27 cellular contexts compared by ENCODE assay signal in the genomic region with DNA sequence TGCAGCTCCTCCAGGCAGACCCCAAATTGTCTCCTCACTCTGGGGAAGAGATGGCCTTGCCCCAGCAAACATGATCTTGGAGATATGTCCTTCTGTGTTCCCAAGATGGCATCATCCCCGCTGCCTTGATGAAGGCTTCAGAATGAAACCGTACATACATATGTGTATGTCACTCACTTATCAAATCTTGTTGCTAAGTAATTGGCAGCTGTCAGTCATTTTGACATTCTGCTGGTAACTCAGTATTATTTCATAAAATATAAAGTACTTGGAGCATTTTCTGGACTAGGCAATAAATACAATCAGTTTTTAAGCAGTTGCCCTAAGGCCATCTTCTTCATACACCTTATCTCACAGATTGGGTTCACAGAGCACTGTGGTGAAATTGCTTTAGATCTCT.
"Had no signal": no experiment of that assay in that cellular context is flagged by ENCODE, and none has a peak within 500 bp of the region (broad histone marks: within the 10 kb centered on the region; RNA-seq: fewer than 3 reads in every experiment).

No MANE protein-coding gene starts in this region.

- H3K36me3 ChIP-seq: left lung, pancreas, prostate gland, thyroid gland, transverse colon, upper lobe of right lung had no signal

- H3K27ac ChIP-seq: left lung, lower lobe of right lung, pancreas, prostate gland, skin epidermis, stomach, testis, thyroid gland, transverse colon, upper lobe of right lung had no signal

- H3K9me3 Mint-ChIP-seq: immature natural killer cell, naive B cell, natural killer cell, neural crest cell had no signal

- DNase-seq: hypothalamus; immature natural killer cell; kidney; left colon; left lung; lower lobe of right lung; mammary epithelial cell; mesenchymal stem cell; naive B cell; natural killer cell; pancreas; retina; right cardiac atrium; stimulated activated CD4-positive, alpha-beta T cell treated with anti-CD3 and anti-CD28 coated beads, Interleukin-12 subunit alpha, Interleukin-12 subunit beta, amount 100 ng/mL, for 4 hours; stimulated activated CD4-positive, alpha-beta T cell treated with anti-CD3 and anti-CD28 coated beads, Interleukin-15, amount 100 ng/mL, for 24 hours; stimulated activated CD4-positive, alpha-beta T cell treated with anti-CD3 and anti-CD28 coated beads, Interleukin-2, amount 100 ng/mL, for 24 hours; stimulated activated CD4-positive, alpha-beta T cell treated with anti-CD3 and anti-CD28 coated beads, Interleukin-4, amount 100 ng/mL, for 1 hour; stimulated activated naive B cell treated with anti-CD40 and anti-IgM and Interleukin-4, amounts not matched to agents 10 μg/mL and 1 μg/mL and 100 μg/mL, for 72 hours; stimulated activated naive CD8-positive, alpha-beta T cell treated with anti-CD3 and anti-CD28 coated beads, Interleukin-15, Interleukin-2, amounts not matched to agents 100 U/mL and 50 U/mL, for 24 hours; stomach; testis; thyroid gland; transverse colon; upper lobe of right lung had no signal

- H3K27me3 ChIP-seq: pancreas, testis, thyroid gland, transverse colon, upper lobe of right lung had no signal

- H3K9me3 ChIP-seq: left lung, lower lobe of right lung, pancreas, prostate gland, stomach, testis, thyroid gland, transverse colon, upper lobe of right lung had no signal

- H3K4me1 ChIP-seq: left lung, lower lobe of right lung, pancreas, prostate gland, stomach, thyroid gland, transverse colon, upper lobe of right lung had no signal

- H3K4me1 Mint-ChIP-seq: immature natural killer cell, naive B cell, natural killer cell had no signal

- H3K4me3 Mint-ChIP-seq: immature natural killer cell; naive B cell; natural killer cell; neural crest cell; stimulated activated naive B cell treated with anti-CD40 and anti-IgM and Interleukin-4, amounts not matched to agents 10 μg/mL and 1 μg/mL and 100 μg/mL, for 72 hours had no signal

- H3K4me3 ChIP-seq: left lung, lower lobe of right lung, pancreas, prostate gland, skin epidermis, stomach, testis, thyroid gland, transverse colon, upper lobe of right lung had no signal

- H3K27ac Mint-ChIP-seq: immature natural killer cell; natural killer cell; stimulated activated naive B cell treated with anti-CD40 and anti-IgM and Interleukin-4, amounts not matched to agents 10 μg/mL and 1 μg/mL and 100 μg/mL, for 72 hours had no signal

- H3K36me3 Mint-ChIP-seq: immature natural killer cell; naive B cell; natural killer cell; stimulated activated naive B cell treated with anti-CD40 and anti-IgM and Interleukin-4, amounts not matched to agents 10 μg/mL and 1 μg/mL and 100 μg/mL, for 72 hours had no signal
